ENCODE assay signal across 23 cellular contexts in genomic region chr3:117473981-117474563, GRCh38.
DNase-seq lines count a peak whose midpoint lies in the region; ATAC-seq and TF ChIP-seq lines count a peak whose summit lies in the region.
"Had no signal": no experiment of that assay in that cellular context is flagged by ENCODE, and none has a peak within 500 bp of the region (broad histone marks: within the 10 kb centered on the region; RNA-seq: fewer than 3 reads in every experiment).

No MANE protein-coding gene starts in this region.

- no peaks in the 10 kb centered on the region for H3K27me3 Mint-ChIP-seq in activated CD8-positive, alpha-beta memory T cell treated with anti-CD3 and anti-CD28 coated beads, Interleukin-2, amount 10 ng/mL, durations not matched to agents 7 days and 5 days
- H3K27me3 Mint-ChIP-seq in nephron progenitor cell (ENCODE audit: low read depth, poor library complexity), result peaks cover 3% of the 10 kb centered on the region
- H3K27me3 Mint-ChIP-seq in CD8-positive, alpha-beta memory T cell, result no peaks in the 10 kb centered on the region
- H3K27me3 Mint-ChIP-seq: stimulated activated naive CD8-positive, alpha-beta T cell treated with anti-CD3 and anti-CD28 coated beads, Interleukin-15, Interleukin-2, amounts not matched to agents 100 ng/mL and 50 ng/mL, for 24 hours had no signal

- H3K36me3 Mint-ChIP-seq in activated CD8-positive, alpha-beta memory T cell treated with anti-CD3 and anti-CD28 coated beads, Interleukin-2, amount 10 ng/mL, durations not matched to agents 7 days and 5 days, result no peaks in the 10 kb centered on the region
- H3K36me3 Mint-ChIP-seq in nephron progenitor cell (ENCODE audit: low read depth), result no peaks in the 10 kb centered on the region
- no peaks in the 10 kb centered on the region for H3K36me3 Mint-ChIP-seq in CD8-positive, alpha-beta memory T cell

- H3K4me1 Mint-ChIP-seq in activated CD8-positive, alpha-beta memory T cell treated with anti-CD3 and anti-CD28 coated beads, Interleukin-2, amount 10 ng/mL, durations not matched to agents 7 days and 5 days, result no peaks in the 10 kb centered on the region
- no peaks in the 10 kb centered on the region for H3K4me1 Mint-ChIP-seq in nephron progenitor cell
- no peaks in the 10 kb centered on the region for H3K4me1 Mint-ChIP-seq in CD8-positive, alpha-beta memory T cell

- no peaks in the 10 kb centered on the region for H3K27me3 ChIP-seq in CD8-positive, alpha-beta memory T cell (ENCODE audit: insufficient read depth, low read length, poor library complexity, severe bottlenecking)
- H3K27me3 ChIP-seq: breast epithelium, esophagus squamous epithelium, gastrocnemius medialis, tibial artery had no signal

- POLR2A ChIA-PET in CD8-positive, alpha-beta memory T cell (lab: Charles Lee), result no interaction called here

- peaks cover 5% of the 10 kb centered on the region for H3K9me3 Mint-ChIP-seq in activated CD8-positive, alpha-beta memory T cell treated with anti-CD3 and anti-CD28 coated beads, Interleukin-2, amount 10 ng/mL, durations not matched to agents 7 days and 5 days (ENCODE audit: low read depth)
- H3K9me3 Mint-ChIP-seq in nephron progenitor cell, result no peaks in the 10 kb centered on the region
- H3K9me3 Mint-ChIP-seq in CD8-positive, alpha-beta memory T cell, result peaks cover 0 to 5% (median under 1%) of the 10 kb centered on the region in 5 donors
- H3K9me3 Mint-ChIP-seq: stimulated activated naive CD8-positive, alpha-beta T cell treated with anti-CD3 and anti-CD28 coated beads, Interleukin-15, Interleukin-2, amounts not matched to agents 100 ng/mL and 50 ng/mL, for 24 hours had no signal

- no peak overlapping the region for H3K27ac Mint-ChIP-seq in activated CD8-positive, alpha-beta memory T cell treated with anti-CD3 and anti-CD28 coated beads, Interleukin-2, amount 10 ng/mL, durations not matched to agents 7 days and 5 days
- H3K27ac Mint-ChIP-seq in nephron progenitor cell, result no peak overlapping the region
- H3K27ac Mint-ChIP-seq in CD8-positive, alpha-beta memory T cell, result no peak overlapping the region
- H3K27ac Mint-ChIP-seq: stimulated activated naive CD8-positive, alpha-beta T cell treated with anti-CD3 and anti-CD28 coated beads, Interleukin-15, Interleukin-2, amounts not matched to agents 100 ng/mL and 50 ng/mL, for 24 hours had no signal

- H3K9me3 ChIP-seq in CD8-positive, alpha-beta memory T cell (ENCODE audit: low read length), result no peaks in the 10 kb centered on the region
- H3K9me3 ChIP-seq: breast epithelium, esophagus squamous epithelium, gastrocnemius medialis, tibial artery had no signal

- DNase-seq in NCI-H1436 (lab: John Stamatoyannopoulos, UW) (peak; percentile 34), NCI-H1436 treated with DMSO at 0.1 percent for 48 hours (lab: John Stamatoyannopoulos, UW) (no peak), NCI-H2107 treated with DMSO at 0.1 percent for 48 hours (lab: John Stamatoyannopoulos, UW; ENCODE audit: unreplicated experiment) (peak; percentile 83), astrocyte of the hippocampus (ENCODE audit: low read depth, low spot score) (peak; percentile 13), GM19240 (ENCODE audit: insufficient read length, low spot score) (no peak), nephron progenitor cell (no peak)
- DNase-seq in activated CD8-positive, alpha-beta memory T cell treated with anti-CD3 and anti-CD28 coated beads, Interleukin-2, amount 10 ng/mL, durations not matched to agents 7 days and 5 days, result no peak
- no peak for DNase-seq in CD8-positive, alpha-beta memory T cell
- DNase-seq: activated CD4-positive, alpha-beta T cell treated with anti-CD3 and anti-CD28 coated beads, Interleukin-2, amount 50 U/mL, for 4 hours; activated effector memory CD4-positive, alpha-beta T cell treated with Interleukin-2 at 50 U/mL for 16 hours; esophagus squamous epithelium; gastrocnemius medialis; kidney glomerular epithelial cell; NCI-H1048; NCI-H510A; stimulated activated CD4-positive, alpha-beta T cell treated with anti-CD3 and anti-CD28 coated beads, Interleukin-4, amount 100 ng/mL, for 4 hours; tibial artery had no signal

- H3K36me3 ChIP-seq in CD8-positive, alpha-beta memory T cell (ENCODE audit: insufficient read depth, low read length), result no peaks in the 10 kb centered on the region
- H3K36me3 ChIP-seq: breast epithelium, esophagus squamous epithelium, gastrocnemius medialis, tibial artery had no signal

- no peaks in the 10 kb centered on the region for H3K4me1 ChIP-seq in CD8-positive, alpha-beta memory T cell (ENCODE audit: insufficient read depth, low read length)
- H3K4me1 ChIP-seq: breast epithelium, esophagus squamous epithelium, gastrocnemius medialis, tibial artery had no signal

- TF ChIP-seq CTCF in nephron progenitor cell (IDR thresholded peaks at IDR 0.05), result no peak

- CTCF ChIA-PET in activated CD8-positive, alpha-beta memory T cell treated with anti-CD3 and anti-CD28 coated beads, Interleukin-2, amount 10 ng/mL, durations not matched to agents 7 days and 5 days (lab: Charles Lee), result no interaction called here
- CTCF ChIA-PET in CD8-positive, alpha-beta memory T cell (lab: Charles Lee), result no interaction called here

- no peak overlapping the region for H3K27ac ChIP-seq in CD8-positive, alpha-beta memory T cell (ENCODE audit: low read depth, low read length)
- H3K27ac ChIP-seq: 22Rv1, breast epithelium, coronary artery, esophagus squamous epithelium, gastrocnemius medialis, tibial artery, VCaP had no signal

- no peak overlapping the region for H3K4me3 Mint-ChIP-seq in activated CD8-positive, alpha-beta memory T cell treated with anti-CD3 and anti-CD28 coated beads, Interleukin-2, amount 10 ng/mL, durations not matched to agents 7 days and 5 days
- no peak overlapping the region for H3K4me3 Mint-ChIP-seq in nephron progenitor cell
- no peak overlapping the region for H3K4me3 Mint-ChIP-seq in CD8-positive, alpha-beta memory T cell
- H3K4me3 Mint-ChIP-seq: stimulated activated naive CD8-positive, alpha-beta T cell treated with anti-CD3 and anti-CD28 coated beads, Interleukin-15, Interleukin-2, amounts not matched to agents 100 ng/mL and 50 ng/mL, for 24 hours had no signal

- ATAC-seq in activated CD8-positive, alpha-beta memory T cell treated with anti-CD3 and anti-CD28 coated beads, Interleukin-2, amount 10 ng/mL, durations not matched to agents 7 days and 5 days, result no peak
- ATAC-seq: gastrocnemius medialis, SK-N-SH treated with all-trans-retinoic acid at 6 μM for 48 hours had no signal

- H3K4me3 ChIP-seq in CD8-positive, alpha-beta memory T cell (ENCODE audit: low read length), result no peak overlapping the region
- H3K4me3 ChIP-seq: breast epithelium, coronary artery, esophagus squamous epithelium, gastrocnemius medialis, tibial artery had no signal

Comparison
In these comparisons a context has a peak if more than half of its experiments do, and no peak if none do; other contexts are left out.
1. DNase-seq: peak in NCI-H1436 (single experiment), NCI-H2107 treated with DMSO at 0.1 percent for 48 hours (single experiment) and astrocyte of the hippocampus (single experiment); none in NCI-H1436 treated with DMSO at 0.1 percent for 48 hours (single experiment), GM19240 (single experiment), activated CD8-positive, alpha-beta memory T cell treated with anti-CD3 and anti-CD28 coated beads, Interleukin-2, amount 10 ng/mL, durations not matched to agents 7 days and 5 days (single experiment), nephron progenitor cell (single experiment) and CD8-positive, alpha-beta memory T cell (0 of 5).